ENCODE assay signal across 8 cellular contexts in genomic region chr7:98250789-98251188, GRCh38. TPM values are rescaled to one million over a fixed set of nuclear protein-coding genes. Genes with fewer than 3 reads are reported as not detected.
DNase-seq lines count a peak whose midpoint lies in the region; ATAC-seq and TF ChIP-seq lines count a peak whose summit lies in the region.

No MANE protein-coding gene starts in this region.

- peak overlapping the region; percentile 78 for H3K9ac ChIP-seq in DND-41 (ENCODE audit: low read depth, low read length)

- peak overlapping the region; percentile 95 for H2AFZ ChIP-seq in DND-41 (ENCODE audit: low read depth, low read length)

- peaks cover 15% of the 10 kb centered on the region for H3K36me3 Mint-ChIP-seq in memory B cell

- H3K36me3 ChIP-seq in DND-41 (ENCODE audit: insufficient read depth, low read length) = no peaks in the 10 kb centered on the region; the same call in 1 of the 2 replicates
- H3K36me3 ChIP-seq in thyroid gland = no peaks in the 10 kb centered on the region
- H3K36me3 ChIP-seq in MG63 = no peaks in the 10 kb centered on the region

- no peaks in the 10 kb centered on the region for H3K27me3 Mint-ChIP-seq in memory B cell

- H3K79me2 ChIP-seq in DND-41 (ENCODE audit: insufficient read depth, low read length) = peaks cover 41% of the 10 kb centered on the region

- peak overlapping the region; percentile 94 for H3K27ac Mint-ChIP-seq in memory B cell

- no peaks in the 10 kb centered on the region; the same call in 1 of the 2 replicates for H4K20me1 ChIP-seq in DND-41 (ENCODE audit: insufficient read depth, low read length)

- H3K27me3 ChIP-seq in DND-41 (ENCODE audit: insufficient read depth, low read length, poor library complexity) = no peaks in the 10 kb centered on the region
- H3K27me3 ChIP-seq in thyroid gland = no peaks in the 10 kb centered on the region
- no peaks in the 10 kb centered on the region for H3K27me3 ChIP-seq in MG63

- no peak for TF ChIP-seq POLR2A in thyroid gland (IDR thresholded peaks at IDR 0.05)

- intact Hi-C loops in thyroid gland (cut with DNase I) = no loop called here

- H3K4me2 ChIP-seq in DND-41 (ENCODE audit: insufficient read depth, low read length) = peak overlapping the region; percentile 95

- WGBS in thyroid gland, 2 donors = 22 to 36% methylated on average over 3 of the region's 3 CpGs

- TF ChIP-seq CTCF in DND-41 (IDR thresholded peaks at IDR 0.05; ENCODE audit: borderline replicate concordance, extremely low read depth, low read length, poor library complexity, severe bottlenecking) (no peak), thyroid gland (IDR thresholded peaks at IDR 0.05) (no peak)

- ATAC-seq in DND-41 (ENCODE audit: insufficient read depth, low read depth) = 0 out of 3 replicates have a peak, but pooled peaks have one; percentile 17
- ATAC-seq in memory B cell (ENCODE audit: low read depth) = no peak
- no peak for ATAC-seq in HG02610 (IDR thresholded peaks at IDR 0.05; ENCODE audit: unreplicated experiment)
- ATAC-seq in HG02759 (IDR thresholded peaks at IDR 0.05; ENCODE audit: unreplicated experiment) = no peak

- H3K4me3 Mint-ChIP-seq in memory B cell = peak overlapping the region; percentile 99

- peaks cover 27% of the 10 kb centered on the region for H3K4me1 Mint-ChIP-seq in memory B cell

- H3K27ac ChIP-seq in DND-41 (ENCODE audit: low read length) (peak overlapping the region; percentile 81), thyroid gland (peak overlapping the region; percentile 68 to 79 (median 71))

- H3K4me3 ChIP-seq in DND-41 (ENCODE audit: low read depth in 1 of 2, low read length in 2 of 2) (peak overlapping the region in 1 of 2 experiments; percentile 98; a peak in 3 of 4 replicates), thyroid gland (replicated peaks in 1 of 3) (no peak overlapping the region), MG63 (no peak overlapping the region)

- H3K9me3 ChIP-seq in DND-41 (ENCODE audit: insufficient read depth, low read length, severe bottlenecking) = no peaks in the 10 kb centered on the region
- no peaks in the 10 kb centered on the region for H3K9me3 ChIP-seq in thyroid gland
- H3K9me3 ChIP-seq in MG63 = no peaks in the 10 kb centered on the region

- H3K9me3 Mint-ChIP-seq in memory B cell = no peaks in the 10 kb centered on the region

- DNase-seq in DND-41 (peak; percentile 38), NCI-H1105 (lab: John Stamatoyannopoulos, UW) (peak; percentile 4), memory B cell (ENCODE audit: low spot score in 2 of 2) (peak in 1 of 2 donors; percentile 18), thyroid gland (no peak), MG63 (no peak)
- peak; percentile 79 for DNase-seq in activated effector memory CD4-positive, alpha-beta T cell treated with anti-CD3 and anti-CD28 coated beads, Interleukin-2, amount 50 U/mL, for 16 hours

- H3K4me1 ChIP-seq in DND-41 (ENCODE audit: insufficient read depth, low read length) (peaks cover 49% of the 10 kb centered on the region), thyroid gland (peaks cover 20 to 22% of the 10 kb centered on the region in 2 donors)

RNA-seq across cellular contexts. Expression of gene TECPR1, which starts 1.2 kb away (rescaled TPM):
- 10 to 100 TPM; 19.6 to 61.8 (median 26.3) TPM for total RNA-seq in thyroid gland
- 4.8 and 9.5 TPM in 2 replicates for total RNA-seq in MG63 (2014; rRNA removed; shearing (Covaris generic); ENCODE audit: low replicate concordance)

RNA-seq across cellular contexts. Expression of gene BRI3, which starts 30.7 kb away (rescaled TPM):
- total RNA-seq in thyroid gland = 10 to 100 TPM; 23.5 to 51.9 (median 38.0) TPM
- 12.5 and 37.3 TPM in 2 replicates for total RNA-seq in MG63 (2014; rRNA removed; shearing (Covaris generic); ENCODE audit: low replicate concordance)

RNA-seq across cellular contexts. Expression of gene BHLHA15, which starts 39.5 kb away (rescaled TPM):
- 1 to 10 TPM in 3 of 4 donors, not detected in 1; 1.2 to 8.7 (median 1.9) TPM for total RNA-seq in thyroid gland
- total RNA-seq in MG63 (2014; rRNA removed; shearing (Covaris generic); ENCODE audit: low replicate concordance) = 0.74 TPM in 1 of 2 replicates, not detected in the other

Comparison
In these comparisons a context has a peak if more than half of its experiments do, and no peak if none do; other contexts are left out.
1. DNase-seq: peak in DND-41 (single experiment), NCI-H1105 (single experiment) and activated effector memory CD4-positive, alpha-beta T cell treated with anti-CD3 and anti-CD28 coated beads, Interleukin-2, amount 50 U/mL, for 16 hours (single experiment); none in thyroid gland (0 of 2) and MG63 (single experiment).